15 cellular contexts compared by ENCODE assay signal in genomic region chr2:86032861-86033595, GRCh38.
DNase-seq lines count a peak whose midpoint lies in the region; ATAC-seq and TF ChIP-seq lines count a peak whose summit lies in the region.
"Had no signal": no experiment of that assay in that cellular context is flagged by ENCODE, and none has a peak within 500 bp of the region (broad histone marks: within the 10 kb centered on the region; RNA-seq: fewer than 3 reads in every experiment).

No MANE protein-coding gene starts in this region.

- TF ChIP-seq EP300 in stomach (IDR thresholded peaks at IDR 0.05), result no peak

- intact Hi-C loops in stomach (cut with DNase I; ENCODE audit: low total_unique reads), result loop anchor here (10.0 kb wide), 1 partner anchor 148 kb away; the partner anchor contains the start of gene ST3GAL5

- no peak for ATAC-seq in effector memory CD8-positive, alpha-beta T cell (replicated peaks)
- ATAC-seq in stimulated activated memory B cell treated with anti-CD40 and anti-IgM and Interleukin-4, amounts not matched to agents 10 μg/mL and 1 μg/mL and 100 μg/mL, for 72 hours, result no peak
- ATAC-seq: right cardiac atrium had no signal

- peaks cover 100% of the 10 kb centered on the region for H3K36me3 ChIP-seq in HUES6 (ENCODE audit: control insufficient read depth, insufficient read depth, low read length)
- peaks cover 54 to 83% (median 70%) of the 10 kb centered on the region in 4 donors for H3K36me3 ChIP-seq in stomach

- peaks cover 61% of the 10 kb centered on the region for H3K4me1 Mint-ChIP-seq in activated naive CD4-positive, alpha-beta T cell treated with anti-CD3 and anti-CD28 coated beads, Interleukin-2, amount 10 ng/mL, durations not matched to agents 7 days and 5 days
- peaks cover 32 to 33% of the 10 kb centered on the region in 2 donors for H3K4me1 Mint-ChIP-seq in effector memory CD8-positive, alpha-beta T cell (ENCODE audit: low read depth in 2 of 2)
- H3K4me1 Mint-ChIP-seq in stimulated activated memory B cell treated with anti-CD40 and anti-IgM and Interleukin-4, amounts not matched to agents 10 μg/mL and 1 μg/mL and 100 μg/mL, for 72 hours, result peaks cover 46% of the 10 kb centered on the region

- H3K27ac ChIP-seq in HUES6 (ENCODE audit: low read depth, low read length) (0 out of 2 replicates have a peak overlapping the region, but pooled peaks have one; percentile 45), stomach (no peak overlapping the region)

- CTCF ChIA-PET in activated naive CD4-positive, alpha-beta T cell treated with anti-CD3 and anti-CD28 coated beads, Interleukin-2, amount 10 ng/mL, durations not matched to agents 7 days and 5 days (lab: Charles Lee), result interaction anchor here (1.7 kb wide), 1 partner anchor 202 kb away, joined by 5 read pairs; no protein-coding TSS in a partner anchor

- H3K27me3 ChIP-seq in HUES6 (ENCODE audit: control insufficient read depth, insufficient read depth, low read length) (no peaks in the 10 kb centered on the region), stomach (no peaks in the 10 kb centered on the region)

- H3K9me3 ChIP-seq in HUES6 (ENCODE audit: control insufficient read depth, insufficient read depth, low read depth, low read length) (no peaks in the 10 kb centered on the region), stomach (no peaks in the 10 kb centered on the region)

- no peak overlapping the region for H3K9ac ChIP-seq in HUES6 (ENCODE audit: low read length)

- no peaks in the 10 kb centered on the region for H3K27me3 Mint-ChIP-seq in activated naive CD4-positive, alpha-beta T cell treated with anti-CD3 and anti-CD28 coated beads, Interleukin-2, amount 10 ng/mL, durations not matched to agents 7 days and 5 days
- no peaks in the 10 kb centered on the region for H3K27me3 Mint-ChIP-seq in effector memory CD8-positive, alpha-beta T cell
- no peaks in the 10 kb centered on the region for H3K27me3 Mint-ChIP-seq in stimulated activated memory B cell treated with anti-CD40 and anti-IgM and Interleukin-4, amounts not matched to agents 10 μg/mL and 1 μg/mL and 100 μg/mL, for 72 hours

- no peak for TF ChIP-seq POLR2A in stomach (IDR thresholded peaks at IDR 0.05)

- 95 to 98% (median 96%) methylated on average over 11 of the region's 11 CpGs for WGBS in stomach, 5 donors

- H3K4me3 ChIP-seq in HUES6 (ENCODE audit: low read depth, low read length), result no peak overlapping the region
- no peak overlapping the region for H3K4me3 ChIP-seq in stomach

- peaks cover 68% of the 10 kb centered on the region for H3K36me3 Mint-ChIP-seq in activated naive CD4-positive, alpha-beta T cell treated with anti-CD3 and anti-CD28 coated beads, Interleukin-2, amount 10 ng/mL, durations not matched to agents 7 days and 5 days
- H3K36me3 Mint-ChIP-seq in effector memory CD8-positive, alpha-beta T cell (ENCODE audit: insufficient read depth), result peaks cover 60% of the 10 kb centered on the region
- H3K36me3 Mint-ChIP-seq in stimulated activated memory B cell treated with anti-CD40 and anti-IgM and Interleukin-4, amounts not matched to agents 10 μg/mL and 1 μg/mL and 100 μg/mL, for 72 hours, result peaks cover 75% of the 10 kb centered on the region

- no peak overlapping the region for H3K4me3 Mint-ChIP-seq in activated naive CD4-positive, alpha-beta T cell treated with anti-CD3 and anti-CD28 coated beads, Interleukin-2, amount 10 ng/mL, durations not matched to agents 7 days and 5 days
- no peak overlapping the region for H3K4me3 Mint-ChIP-seq in effector memory CD8-positive, alpha-beta T cell
- no peak overlapping the region for H3K4me3 Mint-ChIP-seq in stimulated activated memory B cell treated with anti-CD40 and anti-IgM and Interleukin-4, amounts not matched to agents 10 μg/mL and 1 μg/mL and 100 μg/mL, for 72 hours

- no peaks in the 10 kb centered on the region for H3K4me1 ChIP-seq in HUES6 (ENCODE audit: control insufficient read depth, insufficient read depth, low read length)
- H3K4me1 ChIP-seq in stomach, result peaks cover 28 to 36% (median 33%) of the 10 kb centered on the region in 4 donors

- TF ChIP-seq CTCF in stomach (IDR thresholded peaks at IDR 0.05), result no peak

- DNase-seq in activated naive CD4-positive, alpha-beta T cell treated with anti-CD3 and anti-CD28 coated beads, Interleukin-2, amount 10 ng/mL, durations not matched to agents 7 days and 5 days, result no peak
- no peak for DNase-seq in activated naive CD4-positive, alpha-beta T cell treated with Interleukin-2 at 50 U/mL for 16 hours
- no peak for DNase-seq in effector memory CD8-positive, alpha-beta T cell
- DNase-seq in COLO829 (ENCODE audit: low spot score) (no peak), SKM-1 treated with dmso at 0.1 percent for 144 hours (lab: John Stamatoyannopoulos, UW; ENCODE audit: unreplicated experiment) (no peak), stomach (no peak)
- DNase-seq: activated T-cell treated with anti-CD3 and anti-CD28 coated beads for 4 hours, GF-D8, kidney glomerular epithelial cell, MM.1S, NCI-H345, nucleus accumbens, right cardiac atrium had no signal

- H3K9me3 Mint-ChIP-seq in activated naive CD4-positive, alpha-beta T cell treated with anti-CD3 and anti-CD28 coated beads, Interleukin-2, amount 10 ng/mL, durations not matched to agents 7 days and 5 days, result no peaks in the 10 kb centered on the region
- H3K9me3 Mint-ChIP-seq in effector memory CD8-positive, alpha-beta T cell, result no peaks in the 10 kb centered on the region
- no peaks in the 10 kb centered on the region for H3K9me3 Mint-ChIP-seq in stimulated activated memory B cell treated with anti-CD40 and anti-IgM and Interleukin-4, amounts not matched to agents 10 μg/mL and 1 μg/mL and 100 μg/mL, for 72 hours

- H3K27ac Mint-ChIP-seq in activated naive CD4-positive, alpha-beta T cell treated with anti-CD3 and anti-CD28 coated beads, Interleukin-2, amount 10 ng/mL, durations not matched to agents 7 days and 5 days, result peak overlapping the region; percentile 35
- H3K27ac Mint-ChIP-seq in effector memory CD8-positive, alpha-beta T cell, result peak overlapping the region; percentile 41 to 77
- peak overlapping the region; percentile 93 for H3K27ac Mint-ChIP-seq in stimulated activated memory B cell treated with anti-CD40 and anti-IgM and Interleukin-4, amounts not matched to agents 10 μg/mL and 1 μg/mL and 100 μg/mL, for 72 hours

Comparison
In these comparisons a context has a peak if more than half of its experiments do, and no peak if none do; other contexts are left out.
1. H3K27ac Mint-ChIP-seq: peak in every context shown above with its lines; median percentile 93 in stimulated activated memory B cell treated with anti-CD40 and anti-IgM and Interleukin-4, amounts not matched to agents 10 μg/mL and 1 μg/mL and 100 μg/mL, for 72 hours; 59 in effector memory CD8-positive, alpha-beta T cell; 35 in activated naive CD4-positive, alpha-beta T cell treated with anti-CD3 and anti-CD28 coated beads, Interleukin-2, amount 10 ng/mL, durations not matched to agents 7 days and 5 days.